ENCODE assay signal across 1 cellular context in the genomic region with DNA sequence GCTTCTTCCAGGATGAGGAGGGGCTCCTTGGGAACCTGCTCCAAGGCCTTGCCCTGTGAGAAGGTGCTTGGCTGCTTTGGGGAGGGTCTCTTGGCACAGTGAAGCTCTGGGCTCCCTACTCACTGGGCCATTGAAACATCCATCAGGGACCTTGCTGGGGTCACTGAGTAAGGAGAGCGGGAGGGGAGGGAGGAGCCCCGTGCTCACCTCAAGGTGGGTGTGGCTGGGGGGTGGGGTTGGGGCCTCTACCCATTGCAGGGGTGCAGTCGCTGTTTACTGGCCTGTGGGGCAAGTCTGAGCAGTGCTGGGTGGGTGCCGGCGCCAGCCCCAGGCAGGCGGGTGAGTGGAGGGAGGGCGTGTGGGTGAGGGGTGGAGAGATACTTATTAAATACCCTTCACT.
TF ChIP-seq lines count a peak whose summit lies in the region.

No MANE protein-coding gene starts in this region.

TF ChIP-seq in K562, 482 proteins besides CTCF, POLR2A, EP300 and RAD21:
- no peak for TF ChIP-seq ZNF184 (CRISPR knock-in tag; IDR thresholded peaks at IDR 0.05)
- TF ChIP-seq, protein P1, sequence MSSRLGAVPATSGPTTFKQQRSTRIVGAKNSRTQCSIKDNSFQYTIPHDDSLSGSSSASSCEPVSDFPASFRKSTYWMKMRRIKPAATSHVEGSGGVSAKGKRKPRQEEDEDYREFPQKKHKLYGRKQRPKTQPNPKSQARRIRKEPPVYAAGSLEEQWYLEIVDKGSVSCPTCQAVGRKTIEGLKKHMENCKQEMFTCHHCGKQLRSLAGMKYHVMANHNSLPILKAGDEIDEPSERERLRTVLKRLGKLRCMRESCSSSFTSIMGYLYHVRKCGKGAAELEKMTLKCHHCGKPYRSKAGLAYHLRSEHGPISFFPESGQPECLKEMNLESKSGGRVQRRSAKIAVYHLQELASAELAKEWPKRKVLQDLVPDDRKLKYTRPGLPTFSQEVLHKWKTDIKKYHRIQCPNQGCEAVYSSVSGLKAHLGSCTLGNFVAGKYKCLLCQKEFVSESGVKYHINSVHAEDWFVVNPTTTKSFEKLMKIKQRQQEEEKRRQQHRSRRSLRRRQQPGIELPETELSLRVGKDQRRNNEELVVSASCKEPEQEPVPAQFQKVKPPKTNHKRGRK (tag; IDR thresholded peaks at IDR 0.05) = no peak
- no peak for TF ChIP-seq HDAC3 (IDR thresholded peaks at IDR 0.05; ENCODE audit: borderline replicate concordance, partially characterized antibody)
- no peak for TF ChIP-seq GTF2A2 (tag; IDR thresholded peaks at IDR 0.05)
- TF ChIP-seq KLF6 (CRISPR knock-in tag; IDR thresholded peaks at IDR 0.05; ENCODE audit: borderline replicate concordance) = no peak
- no peak for TF ChIP-seq FIP1L1 (IDR thresholded peaks at IDR 0.05; ENCODE audit: low read depth, low read length, poor library complexity, severe bottlenecking)
- no peak for TF ChIP-seq RHOXF2B (CRISPR knock-in tag; conservative IDR thresholded peaks at IDR 0.05)
- TF ChIP-seq, protein P2, sequence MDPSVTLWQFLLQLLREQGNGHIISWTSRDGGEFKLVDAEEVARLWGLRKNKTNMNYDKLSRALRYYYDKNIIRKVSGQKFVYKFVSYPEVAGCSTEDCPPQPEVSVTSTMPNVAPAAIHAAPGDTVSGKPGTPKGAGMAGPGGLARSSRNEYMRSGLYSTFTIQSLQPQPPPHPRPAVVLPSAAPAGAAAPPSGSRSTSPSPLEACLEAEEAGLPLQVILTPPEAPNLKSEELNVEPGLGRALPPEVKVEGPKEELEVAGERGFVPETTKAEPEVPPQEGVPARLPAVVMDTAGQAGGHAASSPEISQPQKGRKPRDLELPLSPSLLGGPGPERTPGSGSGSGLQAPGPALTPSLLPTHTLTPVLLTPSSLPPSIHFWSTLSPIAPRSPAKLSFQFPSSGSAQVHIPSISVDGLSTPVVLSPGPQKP (CRISPR knock-in tag; IDR thresholded peaks at IDR 0.05) = no peak
- no peak for TF ChIP-seq ZFP36 (IDR thresholded peaks at IDR 0.05; ENCODE audit: low read depth, low read length, partially characterized antibody)
TF ChIP-seq in K562: peak in this region for 0.
